In the genomic region with DNA sequence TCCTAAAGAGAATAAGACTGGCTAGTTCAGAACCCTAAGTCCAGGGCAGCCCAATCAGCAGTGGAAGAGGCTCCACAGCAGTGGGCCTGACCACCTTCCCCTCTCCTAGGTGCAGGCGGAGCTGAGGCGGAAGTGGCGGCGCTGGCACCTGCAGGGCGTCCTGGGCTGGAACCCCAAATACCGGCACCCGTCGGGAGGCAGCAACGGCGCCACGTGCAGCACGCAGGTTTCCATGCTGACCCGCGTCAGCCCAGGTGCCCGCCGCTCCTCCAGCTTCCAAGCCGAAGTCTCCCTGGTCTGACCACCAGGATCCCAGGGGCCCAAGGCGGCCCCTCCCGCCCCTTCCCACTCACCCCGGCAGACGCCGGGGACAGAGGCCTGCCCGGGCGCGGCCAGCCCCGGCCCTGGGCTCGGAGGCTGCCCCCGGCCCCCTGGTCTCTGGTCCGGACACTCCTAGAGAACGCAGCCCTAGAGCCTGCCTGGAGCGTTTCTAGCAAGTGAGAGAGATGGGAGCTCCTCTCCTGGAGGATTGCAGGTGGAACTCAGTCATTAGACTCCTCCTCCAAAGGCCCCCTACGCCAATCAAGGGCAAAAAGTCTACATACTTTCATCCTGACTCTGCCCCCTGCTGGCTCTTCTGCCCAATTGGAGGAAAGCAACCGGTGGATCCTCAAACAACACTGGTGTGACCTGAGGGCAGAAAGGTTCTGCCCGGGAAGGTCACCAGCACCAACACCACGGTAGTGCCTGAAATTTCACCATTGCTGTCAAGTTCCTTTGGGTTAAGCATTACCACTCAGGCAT, we compare ENCODE assay signal across 8 cellular contexts. TPM values are rescaled to one million over a fixed set of nuclear protein-coding genes. Genes with fewer than 3 reads are reported as not detected.
DNase-seq lines count a peak whose midpoint lies in the region; ATAC-seq and TF ChIP-seq lines count a peak whose summit lies in the region.

No MANE protein-coding gene starts in this region.

- H3K4me1 ChIP-seq in Panc1 (ENCODE audit: control insufficient read depth, insufficient read depth, low read length) (no peaks in the 10 kb centered on the region), mammary epithelial cell (ENCODE audit: insufficient read depth, low read length) (peaks cover 3% of the 10 kb centered on the region)

- POLR2A ChIA-PET in AG04450 (lab: Yijun Ruan, JAX) (no interaction called here), Panc1 (lab: Charles Lee) (no interaction called here)

- H4K20me1 ChIP-seq in mammary epithelial cell (ENCODE audit: insufficient read depth, low read length), result no peaks in the 10 kb centered on the region

- H3K9ac ChIP-seq in mammary epithelial cell (ENCODE audit: insufficient read depth, low read length), result no peak overlapping the region

- H3K36me3 ChIP-seq in Panc1 (ENCODE audit: control insufficient read depth, insufficient read depth, low read length) (no peaks in the 10 kb centered on the region), mammary epithelial cell (ENCODE audit: insufficient read depth, low read length) (no peaks in the 10 kb centered on the region)

- H3K4me3 ChIP-seq in AG04450 (ENCODE audit: low read depth, low read length), result no peak overlapping the region
- no peak overlapping the region for H3K4me3 ChIP-seq in Panc1 (ENCODE audit: low read depth in 2 of 2, low read length in 2 of 2)
- no peak overlapping the region for H3K4me3 ChIP-seq in mammary epithelial cell (replicated peaks in 1 of 3; ENCODE audit: insufficient read depth in 1 of 3, low read depth in 2 of 3, low read length in 3 of 3)

- dilution Hi-C loops in mammary epithelial cell (cut with HindIII; ENCODE audit: low sequenced_read_pairs), result no loop called here

- TF ChIP-seq CTCF in AG04450 (IDR thresholded peaks at IDR 0.05; ENCODE audit: low read depth, low read length), result peak; percentile 43
- peak; percentile 12 for TF ChIP-seq CTCF in GM13976 (IDR thresholded peaks at IDR 0.05; ENCODE audit: borderline replicate concordance, control extremely low read depth, extremely low read depth, insufficient read depth, missing control alignments)
- TF ChIP-seq CTCF in Panc1 (IDR thresholded peaks at IDR 0.05), result peak; percentile 55
- TF ChIP-seq CTCF in mammary epithelial cell (conservative IDR thresholded peaks at IDR 0.05 in 1 of 2, IDR thresholded peaks at IDR 0.05 in 1 of 2; ENCODE audit: extremely low read depth in 1 of 2, insufficient read depth in 1 of 2, low read depth in 1 of 2, low read length in 2 of 2), result peak; percentile 44 to 68

- H3K9me3 ChIP-seq in AG04450 (ENCODE audit: control insufficient read depth, insufficient read depth, low read length) (no peaks in the 10 kb centered on the region), Panc1 (ENCODE audit: control insufficient read depth, insufficient read depth, low read depth, low read length) (no peaks in the 10 kb centered on the region), mammary epithelial cell (replicated peaks; ENCODE audit: insufficient read depth, low read length) (no peaks in the 10 kb centered on the region)

- H2AFZ ChIP-seq in mammary epithelial cell (ENCODE audit: low read depth, low read length), result no peak overlapping the region

- intact Hi-C loops in Panc1 (cut with micrococcal nuclease; ENCODE audit: unreplicated experiment) (no loop called here), mammary epithelial cell (cut with micrococcal nuclease) (loop anchor here (1.0 to 2.0 kb wide), 2 partner anchors 21 to 35 kb away; no protein-coding TSS in a partner anchor)

- no peak overlapping the region for H3K4me2 ChIP-seq in mammary epithelial cell (ENCODE audit: insufficient read depth, low read depth, low read length)

- in situ Hi-C loops in GM13976 (cut with MboI; ENCODE audit: low sequenced_read_pairs, unreplicated experiment), result loop anchor here (10.0 kb wide), 1 partner anchor 281 kb away; no protein-coding TSS in a partner anchor
- in situ Hi-C loops in Panc1 (cut with HindIII; ENCODE audit: low pct_unique_long_range_greater_than_20kb, low sequenced_read_pairs), result no loop called here
- in situ Hi-C loops in mammary epithelial cell (cut with MboI; ENCODE audit: low sequenced_read_pairs in 2 of 2), result loop anchor here (5.0 to 25.0 kb wide), 3 partner anchors 34 to 299 kb away; a partner anchor contains a TSS

- H3K27ac ChIP-seq in AG04450 (ENCODE audit: low read depth, low read length) (no peak overlapping the region), Panc1 (ENCODE audit: low read length) (no peak overlapping the region), mammary epithelial cell (ENCODE audit: insufficient read depth, low read depth, low read length) (no peak overlapping the region)

- DNase-seq in AG04450 (ENCODE audit: low read depth, low spot score), result no peak
- DNase-seq in GM13976 (ENCODE audit: low spot score), result peak; percentile 70
- DNase-seq in Panc1 (ENCODE audit: low read depth, low spot score), result peak; percentile 5
- peak; percentile 21 for DNase-seq in mammary epithelial cell
- peak; percentile 47 for DNase-seq in medulla oblongata (ENCODE audit: extremely low spot score)
- DNase-seq in NCI-H2107 treated with DMSO at 0.1 percent for 48 hours (lab: John Stamatoyannopoulos, UW; ENCODE audit: unreplicated experiment), result no peak

- BruUV-seq in Panc1 (replicated peaks; lab: Mats Ljungman, UMichigan) (no TSS peak), mammary epithelial cell (replicated peaks; lab: Mats Ljungman, UMichigan) (no TSS peak)

- CTCF ChIA-PET in AG04450 (lab: Charles Lee) (interaction anchor here (0.5 to 6.1 kb wide), 10 partner anchors 9 to 306 kb away, joined by 3 to 29 read pairs (median 3); no protein-coding TSS in a partner anchor), Panc1 (lab: Charles Lee) (interaction anchor here (0.7 to 1.4 kb wide), 2 partner anchors 9 to 34 kb away, joined by 3 read pairs; a partner anchor contains a TSS), mammary epithelial cell (lab: Charles Lee; ENCODE audit: low non-redundant PET) (interaction anchor here (0.6 to 1.0 kb wide), 2 partner anchors 21 to 92 kb away, joined by 4 read pairs; no protein-coding TSS in a partner anchor)

- no peaks in the 10 kb centered on the region for H3K79me2 ChIP-seq in mammary epithelial cell (ENCODE audit: insufficient read depth, low read length)

- WGBS in mammary epithelial cell (ENCODE audit: low coverage, missing lambda C conversion rate), result 79% methylated on average over 22 of the region's 35 CpGs

- ATAC-seq in Panc1 (no peak), HG02870 (IDR thresholded peaks at IDR 0.05; ENCODE audit: unreplicated experiment) (no peak), GM18519 (IDR thresholded peaks at IDR 0.05; ENCODE audit: low FRiP score, unreplicated experiment) (no peak)

- peaks cover 14% of the 10 kb centered on the region for H3K27me3 ChIP-seq in AG04450 (ENCODE audit: control insufficient read depth, insufficient read depth, low read length)
- H3K27me3 ChIP-seq in Panc1 (ENCODE audit: control insufficient read depth, insufficient read depth, low read length), result no peaks in the 10 kb centered on the region
- H3K27me3 ChIP-seq in mammary epithelial cell (ENCODE audit: insufficient read depth, low read length), result no peaks in the 10 kb centered on the region

RNA-seq across cellular contexts. Expression of a gene that starts 33.7 kb away (rescaled TPM):
- polyA plus RNA-seq in AG04450 (2011; rRNA removed) (not detected in 2 replicates), mammary epithelial cell (0.77 TPM)
- not detected in 2 replicates for polyA minus RNA-seq in AG04450 (2011; rRNA and poly(A)+ RNA removed)
- total RNA-seq in Panc1 (2021; ENCODE audit: unreplicated experiment) (0.41 TPM), mammary epithelial cell (10 to 100 TPM in 1 of 2 donors, 1 to 10 TPM in 1; 4.7 to 21.3 TPM)
- 0.29 TPM for polyA plus RNA-seq in Panc1 (2012; ENCODE audit: insufficient read length)
- polyA minus RNA-seq in mammary epithelial cell, result 12.5 TPM

RNA-seq across cellular contexts. Expression of a gene that starts 45.6 kb away (rescaled TPM):
- polyA plus RNA-seq in AG04450 (2011; rRNA removed), result 32.3 and 33.0 TPM in 2 replicates
- polyA minus RNA-seq in AG04450 (2011; rRNA and poly(A)+ RNA removed), result 18.1 and 19.2 TPM in 2 replicates
- total RNA-seq in Panc1 (2021; ENCODE audit: unreplicated experiment), result 45.9 TPM
- polyA plus RNA-seq in Panc1 (2012; ENCODE audit: insufficient read length), result 25.3 TPM
- 10 to 100 TPM; 53.2 to 68.7 TPM for total RNA-seq in mammary epithelial cell
- polyA plus RNA-seq in mammary epithelial cell, result 34.2 TPM
- 46.7 TPM for polyA minus RNA-seq in mammary epithelial cell

RNA-seq across cellular contexts. Expression of a gene that starts 54.5 kb away (rescaled TPM):
- 28.1 and 36.0 TPM in 2 replicates for polyA plus RNA-seq in AG04450 (2011; rRNA removed)
- polyA minus RNA-seq in AG04450 (2011; rRNA and poly(A)+ RNA removed), result 11.0 and 11.4 TPM in 2 replicates
- 27.5 TPM for total RNA-seq in Panc1 (2021; ENCODE audit: unreplicated experiment)
- polyA plus RNA-seq in Panc1 (2012; ENCODE audit: insufficient read length), result 14.3 TPM
- total RNA-seq in mammary epithelial cell, result 10 to 100 TPM; 13.3 to 19.3 TPM
- polyA plus RNA-seq in mammary epithelial cell, result 25.5 TPM
- polyA minus RNA-seq in mammary epithelial cell, result 54.5 TPM

Comparison
In these comparisons a context has a peak if more than half of its experiments do, and no peak if none do; other contexts are left out.
1. DNase-seq: peak in GM13976 (single experiment), Panc1 (single experiment), mammary epithelial cell (single experiment) and medulla oblongata (single experiment); none in AG04450 (single experiment) and NCI-H2107 treated with DMSO at 0.1 percent for 48 hours (single experiment).
2. Peak in every context shown above with its lines, with median percentiles within 50 percentile points of each other: CTCF ChIP-seq.